21 cellular contexts compared by ENCODE assay signal in the genomic region with DNA sequence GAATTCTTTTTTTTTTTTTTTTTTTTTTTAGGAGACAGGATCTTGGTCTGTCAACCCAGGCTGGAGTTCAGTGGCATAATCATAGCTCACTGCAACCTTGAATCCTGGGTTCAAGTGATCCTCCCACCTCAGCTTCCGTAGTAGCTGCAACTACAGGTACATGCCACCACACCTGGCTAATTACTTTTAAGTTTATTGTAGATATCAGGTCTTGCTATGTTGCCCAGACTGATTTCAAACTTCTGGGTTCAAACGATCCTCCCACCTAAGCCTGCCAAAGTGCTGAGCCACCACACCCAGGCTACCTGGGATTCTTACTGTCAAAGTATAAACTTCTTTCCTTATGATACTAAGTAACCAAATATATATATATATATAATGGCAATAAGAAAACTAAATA. TPM values are rescaled to one million over a fixed set of nuclear protein-coding genes. Genes with fewer than 3 reads are reported as not detected.
DNase-seq lines count a peak whose midpoint lies in the region; ATAC-seq, FAIRE-seq and TF ChIP-seq lines count a peak whose summit lies in the region.
"Had no signal": no experiment of that assay in that cellular context is flagged by ENCODE, and none has a peak within 500 bp of the region (broad histone marks: within the 10 kb centered on the region; RNA-seq: fewer than 3 reads in every experiment).

No MANE protein-coding gene starts in this region.

- intact Hi-C loops in CD14-positive monocyte (cut with micrococcal nuclease): loop anchor here in 1 of 2 donors (10.0 kb wide), 1 partner anchor 63 kb away; no protein-coding TSS in a partner anchor

- no peaks in the 10 kb centered on the region for H4K20me1 ChIP-seq in fibroblast of lung (ENCODE audit: control insufficient read depth, extremely low read depth, insufficient read depth, low read length)

- H2AFZ ChIP-seq in fibroblast of lung (ENCODE audit: low read length): no peak overlapping the region
- H2AFZ ChIP-seq: GM23338 had no signal

- H3K27me3 ChIP-seq in RWPE2 (ENCODE audit: insufficient read depth, poor library complexity, severe bottlenecking): no peaks in the 10 kb centered on the region
- H3K27me3 ChIP-seq in fibroblast of lung (ENCODE audit: control insufficient read depth, insufficient read depth, low read length): no peaks in the 10 kb centered on the region
- no peaks in the 10 kb centered on the region for H3K27me3 ChIP-seq in small intestine (ENCODE audit: control insufficient read depth in 2 of 2, insufficient read depth in 2 of 2, low read length in 2 of 2)
- H3K27me3 ChIP-seq: SJCRH30 had no signal

- peaks cover 76 to 86% of the 10 kb centered on the region in 2 donors for H3K36me3 Mint-ChIP-seq in CD14-positive monocyte
- peaks cover 72% of the 10 kb centered on the region for H3K36me3 Mint-ChIP-seq in activated CD8-positive, alpha-beta memory T cell treated with anti-CD3 and anti-CD28 coated beads, Interleukin-2, amount 10 ng/mL, durations not matched to agents 7 days and 5 days

- H3K4me1 ChIP-seq in RWPE2 (ENCODE audit: insufficient read depth, poor library complexity, severe bottlenecking) (peaks cover 11% of the 10 kb centered on the region), fibroblast of lung (ENCODE audit: control insufficient read depth, extremely low read depth, insufficient read depth, low read length) (peaks cover 8% of the 10 kb centered on the region), small intestine (ENCODE audit: control insufficient read depth in 2 of 2, insufficient read depth in 1 of 2, low read depth in 1 of 2, low read length in 1 of 2) (no peaks in the 10 kb centered on the region)
- H3K4me1 ChIP-seq: SJCRH30 had no signal

- H3K4me3 Mint-ChIP-seq in CD14-positive monocyte: no peak overlapping the region
- H3K4me3 Mint-ChIP-seq in activated CD8-positive, alpha-beta memory T cell treated with anti-CD3 and anti-CD28 coated beads, Interleukin-2, amount 10 ng/mL, durations not matched to agents 7 days and 5 days: no peak overlapping the region
- H3K4me3 Mint-ChIP-seq: B cell; CD4-positive, alpha-beta memory T cell; GM23338 had no signal

- H3K4me1 Mint-ChIP-seq in CD14-positive monocyte: peaks cover 11% of the 10 kb centered on the region
- H3K4me1 Mint-ChIP-seq in activated CD8-positive, alpha-beta memory T cell treated with anti-CD3 and anti-CD28 coated beads, Interleukin-2, amount 10 ng/mL, durations not matched to agents 7 days and 5 days: peaks cover 2% of the 10 kb centered on the region
- H3K4me1 Mint-ChIP-seq: B cell, GM23338 had no signal

- WGBS in small intestine, 3 donors: 41 to 73% (median 46%) methylated on average over 2 of the region's 2 CpGs

- CTCF ChIA-PET in activated CD8-positive, alpha-beta memory T cell treated with anti-CD3 and anti-CD28 coated beads, Interleukin-2, amount 10 ng/mL, durations not matched to agents 7 days and 5 days (lab: Charles Lee): interaction anchor here (1.4 kb wide), 1 partner anchor 8 kb away, joined by 3 read pairs; no protein-coding TSS in a partner anchor

- no peak for FAIRE-seq in small intestine (lab: Jason Lieb, UNC)
- no peak for FAIRE-seq in HTR-8/SVneo (lab: Jason Lieb, UNC)

- no peaks in the 10 kb centered on the region for H3K79me2 ChIP-seq in fibroblast of lung (ENCODE audit: control insufficient read depth, insufficient read depth, low read length)

- TF ChIP-seq CTCF in CD14-positive monocyte (IDR thresholded peaks at IDR 0.05) (no peak), RWPE2 (IDR thresholded peaks at IDR 0.05; ENCODE audit: poor library complexity, severe bottlenecking) (no peak), fibroblast of lung (conservative IDR thresholded peaks at IDR 0.05 in 1 of 2, IDR thresholded peaks at IDR 0.05 in 1 of 2; ENCODE audit: low read depth in 1 of 2, low read length in 2 of 2) (no peak)

- DNase-seq in CD14-positive monocyte (ENCODE audit: low spot score): no peak
- no peak for DNase-seq in RWPE2 (ENCODE audit: low spot score)
- DNase-seq in fibroblast of lung (ENCODE audit: low read depth in 2 of 2): no peak
- DNase-seq in small intestine: peak; percentile 23
- DNase-seq in activated CD8-positive, alpha-beta memory T cell treated with anti-CD3 and anti-CD28 coated beads, Interleukin-2, amount 10 ng/mL, durations not matched to agents 7 days and 5 days: no peak
- no peak for DNase-seq in HTR-8/SVneo (ENCODE audit: insufficient read length, low spot score)
- DNase-seq: Calu3; CD4-positive, alpha-beta memory T cell; DMS53; KBM-7; NCI-H1436; NCI-H2029 treated with DMSO at 0.1 percent for 48 hours; NCI-H2171 treated with DMSO at 0.1 percent for 48 hours; NCI-H510A; NCI-H774; RPMI8226; SJCRH30 had no signal

- no peaks in the 10 kb centered on the region for H3K9me3 Mint-ChIP-seq in CD14-positive monocyte
- no peaks in the 10 kb centered on the region for H3K9me3 Mint-ChIP-seq in activated CD8-positive, alpha-beta memory T cell treated with anti-CD3 and anti-CD28 coated beads, Interleukin-2, amount 10 ng/mL, durations not matched to agents 7 days and 5 days (ENCODE audit: low read depth)
- H3K9me3 Mint-ChIP-seq: CD4-positive, alpha-beta memory T cell; GM23338 had no signal

- peak overlapping the region; percentile 35 for H3K27ac ChIP-seq in RWPE2 (ENCODE audit: poor library complexity, severe bottlenecking)
- H3K27ac ChIP-seq in fibroblast of lung (ENCODE audit: insufficient read depth, low read length): peak overlapping the region; percentile 76
- H3K27ac ChIP-seq in small intestine (ENCODE audit: low read depth in 1 of 2, low read length in 1 of 2): no peak overlapping the region
- H3K27ac ChIP-seq: SJCRH30 had no signal

- H3K9ac ChIP-seq in fibroblast of lung (ENCODE audit: insufficient read depth, low read length): no peak overlapping the region

- no peak for ATAC-seq in RWPE2 (ENCODE audit: low read depth)
- no peak for ATAC-seq in activated CD8-positive, alpha-beta memory T cell treated with anti-CD3 and anti-CD28 coated beads, Interleukin-2, amount 10 ng/mL, durations not matched to agents 7 days and 5 days
- no peak for ATAC-seq in GM18858 (IDR thresholded peaks at IDR 0.05; ENCODE audit: unreplicated experiment)
- ATAC-seq: GM23338, HCT116 had no signal

- no peak overlapping the region for H3K4me3 ChIP-seq in RWPE2 (ENCODE audit: severe bottlenecking)
- no peak overlapping the region for H3K4me3 ChIP-seq in fibroblast of lung (replicated peaks in 1 of 4; ENCODE audit: control extremely low read depth in 1 of 4, insufficient read depth in 1 of 4, low read depth in 3 of 4, low read length in 4 of 4)
- no peak overlapping the region for H3K4me3 ChIP-seq in small intestine (ENCODE audit: low read depth in 1 of 2, low read length in 2 of 2)
- H3K4me3 ChIP-seq: GM23338, SJCRH30 had no signal

- H3K36me3 ChIP-seq in RWPE2 (ENCODE audit: low read depth) (peaks cover 99% of the 10 kb centered on the region), fibroblast of lung (ENCODE audit: control insufficient read depth, insufficient read depth, low read length) (peaks cover 9% of the 10 kb centered on the region), small intestine (ENCODE audit: control insufficient read depth in 2 of 2, insufficient read depth in 2 of 2, low read length in 2 of 2) (peaks cover 14 to 21% of the 10 kb centered on the region in 2 donors)

- H3K9me3 ChIP-seq in RWPE2 (ENCODE audit: severe bottlenecking) (no peaks in the 10 kb centered on the region), fibroblast of lung (ENCODE audit: control insufficient read depth, insufficient read depth, low read depth, low read length) (no peaks in the 10 kb centered on the region), small intestine (ENCODE audit: control insufficient read depth, low read depth) (no peaks in the 10 kb centered on the region)
- H3K9me3 ChIP-seq: SJCRH30 had no signal

- H3K4me2 ChIP-seq in fibroblast of lung (ENCODE audit: extremely low read depth, insufficient read depth, low read length): no peak overlapping the region
- H3K4me2 ChIP-seq: GM23338 had no signal

- H3K27me3 Mint-ChIP-seq in CD14-positive monocyte (ENCODE audit: low read depth in 3 of 3): no peaks in the 10 kb centered on the region
- H3K27me3 Mint-ChIP-seq in activated CD8-positive, alpha-beta memory T cell treated with anti-CD3 and anti-CD28 coated beads, Interleukin-2, amount 10 ng/mL, durations not matched to agents 7 days and 5 days: no peaks in the 10 kb centered on the region
- H3K27me3 Mint-ChIP-seq: B cell; CD4-positive, alpha-beta memory T cell had no signal

- peak overlapping the region in 6 of 7 donors; percentile 86 to 96 (median 94) for H3K27ac Mint-ChIP-seq in CD14-positive monocyte
- H3K27ac Mint-ChIP-seq in activated CD8-positive, alpha-beta memory T cell treated with anti-CD3 and anti-CD28 coated beads, Interleukin-2, amount 10 ng/mL, durations not matched to agents 7 days and 5 days: no peak overlapping the region
- H3K27ac Mint-ChIP-seq: B cell had no signal

RNA-seq across cellular contexts. Expression of a gene that starts 50.9 kb away (rescaled TPM):
- not detected for polyA plus RNA-seq in CD14-positive monocyte
- total RNA-seq in fibroblast of lung: 0.50 and 0.51 TPM in 2 replicates
- 0.16 and 0.23 TPM in 2 replicates for polyA plus RNA-seq in fibroblast of lung
- 0.13 and 0.23 TPM in 2 replicates for polyA plus RNA-seq in fibroblast of lung (2012)
- polyA minus RNA-seq in fibroblast of lung (ENCODE audit: low replicate concordance): 0.16 TPM in 1 of 2 replicates, not detected in the other
- 1 to 10 TPM; 1.0 to 2.7 (median 1.8) TPM for polyA plus RNA-seq in small intestine
- total RNA-seq in activated CD8-positive, alpha-beta memory T cell treated with anti-CD3 and anti-CD28 coated beads, Interleukin-2, amount 10 ng/mL, durations not matched to agents 7 days and 5 days: 1 to 10 TPM; 2.4 to 2.7 TPM

Comparison
In these comparisons a context has a peak if more than half of its experiments do, and no peak if none do; other contexts are left out.
1. H3K27ac ChIP-seq: peak in RWPE2 (single experiment) and fibroblast of lung (single experiment); none in small intestine (0 of 2).